8 cellular contexts compared by ENCODE assay signal in the genomic region with DNA sequence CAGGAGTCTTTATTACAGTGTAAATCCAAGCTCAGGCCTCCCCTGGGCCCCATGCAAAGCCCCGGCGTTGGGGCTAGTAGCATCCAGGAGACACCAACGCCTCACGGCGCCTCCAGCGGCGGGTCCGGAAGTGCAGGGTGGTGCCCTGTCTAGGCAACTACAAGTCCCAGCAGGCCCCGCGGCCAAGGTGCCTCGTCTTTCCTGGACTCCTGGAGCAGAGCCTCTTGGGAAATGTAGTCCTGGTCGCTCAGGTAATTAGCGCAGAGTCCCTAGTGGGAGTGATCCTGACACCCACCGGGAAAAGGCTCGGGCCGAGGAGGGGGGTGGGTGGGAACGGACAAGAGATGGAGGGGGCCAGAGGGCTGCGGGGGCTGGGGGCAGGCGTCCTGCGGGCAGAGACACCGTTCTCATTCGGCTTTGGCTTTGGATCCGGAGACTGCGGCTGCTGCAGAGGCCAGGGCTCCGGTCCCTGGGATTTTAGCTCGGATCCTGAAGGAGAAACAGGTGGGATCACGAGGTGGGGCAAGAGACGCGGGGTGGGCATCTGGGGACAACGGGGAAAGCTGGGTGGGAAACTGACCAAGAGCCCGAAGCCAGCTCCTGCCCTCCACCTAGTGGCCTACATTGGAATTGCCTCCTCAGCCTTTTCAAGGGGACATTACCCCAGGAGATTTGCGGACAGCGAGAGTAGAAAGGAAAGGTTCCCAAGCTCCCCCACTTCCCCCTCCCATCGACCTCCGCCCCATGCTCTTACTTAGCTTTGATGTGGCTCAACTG. TPM values are rescaled to one million over a fixed set of nuclear protein-coding genes. Genes with fewer than 3 reads are reported as not detected.
DNase-seq lines count a peak whose midpoint lies in the region; ATAC-seq and TF ChIP-seq lines count a peak whose summit lies in the region.

No MANE protein-coding gene starts in this region.

- no peaks in the 10 kb centered on the region for H3K36me3 Mint-ChIP-seq in Caco-2 (ENCODE audit: insufficient read depth, unreplicated experiment)

- no peaks in the 10 kb centered on the region for H3K9me3 Mint-ChIP-seq in Caco-2 (ENCODE audit: unreplicated experiment)

- H3K27ac ChIP-seq in mesodermal cell (ENCODE audit: low read depth, low read length, severe bottlenecking), result peak overlapping the region; percentile 85

- H3K9me3 ChIP-seq in Caco-2 (no peaks in the 10 kb centered on the region), endocrine pancreas (ENCODE audit: control insufficient read depth, low read length) (no peaks in the 10 kb centered on the region), mesodermal cell (ENCODE audit: control insufficient read depth, low read length) (no peaks in the 10 kb centered on the region)

- H3K4me1 Mint-ChIP-seq in Caco-2 (ENCODE audit: low read depth, unreplicated experiment), result peaks cover 6% of the 10 kb centered on the region

- H3K4me1 ChIP-seq in Caco-2 (no peaks in the 10 kb centered on the region), endocrine pancreas (ENCODE audit: control insufficient read depth, insufficient read depth, low read length) (no peaks in the 10 kb centered on the region), mesodermal cell (ENCODE audit: control insufficient read depth, insufficient read depth, low read length, poor library complexity, severe bottlenecking) (no peaks in the 10 kb centered on the region)

- H3K36me3 ChIP-seq in Caco-2 (ENCODE audit: control insufficient read depth, insufficient read depth, low read length) (no peaks in the 10 kb centered on the region), endocrine pancreas (ENCODE audit: control insufficient read depth, insufficient read depth, low read length) (no peaks in the 10 kb centered on the region), mesodermal cell (ENCODE audit: control insufficient read depth, insufficient read depth, low read length) (peaks cover 13% of the 10 kb centered on the region)

- H3K27ac Mint-ChIP-seq in Caco-2 (ENCODE audit: unreplicated experiment), result peak overlapping the region; percentile 74

- peak; percentile 91 for ATAC-seq in GM21360 (IDR thresholded peaks at IDR 0.05; ENCODE audit: unreplicated experiment)

- CTCF ChIA-PET in Caco-2 (lab: Charles Lee), result interaction anchor here (0.5 to 2.5 kb wide), 30 partner anchors 8 to 489 kb away, joined by 3 to 68 read pairs (median 5); partner anchors contain the start of genes ERCC1, FOSB, PPM1N and PPP1R13L

- intact Hi-C loops in Caco-2 (cut with micrococcal nuclease; ENCODE audit: unreplicated experiment), result loop anchor here (1.0 to 2.0 kb wide), 3 partner anchors 12 to 81 kb away; partner anchors contain the start of genes ERCC1 and RTN2

- H3K4me3 ChIP-seq in Caco-2 (ENCODE audit: low read depth, low read length) (peak overlapping the region; percentile 66), endocrine pancreas (ENCODE audit: control insufficient read depth, insufficient read depth, low read length) (no peak overlapping the region), mesodermal cell (ENCODE audit: extremely low read depth, insufficient read depth, low read length, poor library complexity, severe bottlenecking) (peak overlapping the region; percentile 52)

- BruUV-seq in Caco-2 (replicated peaks; lab: Mats Ljungman, UMichigan), result no TSS peak

- H3K4me3 Mint-ChIP-seq in Caco-2 (ENCODE audit: unreplicated experiment), result peak overlapping the region; percentile 88

- TF ChIP-seq CTCF in Caco-2 (IDR thresholded peaks at IDR 0.05; ENCODE audit: insufficient read depth in 1 of 2, low read depth in 1 of 2, low read length in 1 of 2, severe bottlenecking in 1 of 2, unreplicated experiment in 1 of 2), result peak; percentile 91 to 92

- H3K9ac ChIP-seq in endocrine pancreas (ENCODE audit: control insufficient read depth, insufficient read depth, low read length), result peak overlapping the region; percentile 42

- 1 to 3% methylated on average over 24 to 26 of the region's 35 CpGs for WGBS in mesodermal cell (ENCODE audit: insufficient coverage in 2 of 2), 2 experiments

- peak; percentile 98 for DNase-seq in Caco-2
- peak; percentile 92 for DNase-seq in HT1080 (ENCODE audit: low read depth)
- DNase-seq in NK-92 treated with Interleukin-12 subunit alpha and Interleukin-12 subunit beta, amount 100 ng/mL, for 24 hours (lab: John Stamatoyannopoulos, UW), result peak; percentile 94
- DNase-seq in activated CD8-positive, alpha-beta memory T cell treated with anti-CD3 and anti-CD28 coated beads for 48 hours (ENCODE audit: low read depth in 2 of 3, low spot score in 2 of 3), result peak; percentile 91 to 98 (median 92)
- DNase-seq in stimulated activated CD8-positive, alpha-beta memory T cell treated with anti-CD3 and anti-CD28 coated beads, Interleukin-15, amount 100 ng/mL, for 24 hours (ENCODE audit: low read depth), result peak; percentile 94

- H3K27me3 ChIP-seq in Caco-2 (replicated peaks; ENCODE audit: control insufficient read depth, insufficient read depth, low read length) (no peaks in the 10 kb centered on the region), endocrine pancreas (ENCODE audit: control insufficient read depth, insufficient read depth, low read length) (no peaks in the 10 kb centered on the region)

- no peaks in the 10 kb centered on the region for H3K27me3 Mint-ChIP-seq in Caco-2 (ENCODE audit: insufficient read depth, unreplicated experiment)

- POLR2A ChIA-PET in Caco-2 (lab: Charles Lee), result interaction anchor here (0.6 to 1.8 kb wide), 6 partner anchors 16 to 153 kb away, joined by 3 to 6 read pairs (median 3); partner anchors contain the start of genes EML2 and FOSB

RNA-seq across cellular contexts. Expression of gene RTN2, which starts 11.4 kb away (rescaled TPM):
- total RNA-seq in Caco-2 (2022), result 13.8 and 18.1 TPM in 2 replicates
- 12.9 and 13.7 TPM in 2 replicates for total RNA-seq in HT1080 (2014; rRNA removed; shearing (Covaris generic))
- polyA plus RNA-seq in HT1080 (2015; cell fraction: cytosol; rRNA removed), result 5.7 and 10.1 TPM in 2 replicates
- 5.8 TPM in 2 replicates for polyA plus RNA-seq in HT1080 (2015; cell fraction: nucleus; rRNA removed)
- 59.0 TPM for polyA plus RNA-seq in mesodermal cell (2013, experiment 1 of 2)
- polyA plus RNA-seq in mesodermal cell (2013, experiment 2 of 2), result 55.5 TPM

RNA-seq across cellular contexts. Expression of gene PPM1N, which starts 12.8 kb away (rescaled TPM):
- 1.2 and 2.8 TPM in 2 replicates for total RNA-seq in Caco-2 (2022)
- total RNA-seq in HT1080 (2014; rRNA removed; shearing (Covaris generic)), result 0.34 and 2.9 TPM in 2 replicates
- 0.75 and 1.3 TPM in 2 replicates for polyA plus RNA-seq in HT1080 (2015; cell fraction: cytosol; rRNA removed)
- polyA plus RNA-seq in HT1080 (2015; cell fraction: nucleus; rRNA removed), result 0.90 and 3.2 TPM in 2 replicates
- polyA plus RNA-seq in mesodermal cell (2013, experiment 1 of 2), result 1.8 TPM
- 2.5 TPM for polyA plus RNA-seq in mesodermal cell (2013, experiment 2 of 2)

RNA-seq across cellular contexts. Expression of gene FOSB, which starts 17.7 kb away (rescaled TPM):
- total RNA-seq in Caco-2 (2022), result 6.4 TPM in 2 replicates
- 0.30 and 0.53 TPM in 2 replicates for total RNA-seq in HT1080 (2014; rRNA removed; shearing (Covaris generic))
- polyA plus RNA-seq in HT1080 (2015; cell fraction: cytosol; rRNA removed), result 0.26 TPM in 2 replicates
- polyA plus RNA-seq in HT1080 (2015; cell fraction: nucleus; rRNA removed), result 0.83 and 5.8 TPM in 2 replicates
- 2.4 TPM for polyA plus RNA-seq in mesodermal cell (2013, experiment 1 of 2)
- polyA plus RNA-seq in mesodermal cell (2013, experiment 2 of 2), result 3.2 TPM

RNA-seq across cellular contexts. Expression of gene VASP, which starts 21.8 kb away (rescaled TPM):
- 72.4 and 83.1 TPM in 2 replicates for total RNA-seq in Caco-2 (2022)
- 248 and 269 TPM in 2 replicates for total RNA-seq in HT1080 (2014; rRNA removed; shearing (Covaris generic))
- polyA plus RNA-seq in HT1080 (2015; cell fraction: cytosol; rRNA removed), result 111 and 186 TPM in 2 replicates
- polyA plus RNA-seq in HT1080 (2015; cell fraction: nucleus; rRNA removed), result 87.4 and 204 TPM in 2 replicates
- 126 TPM for polyA plus RNA-seq in mesodermal cell (2013, experiment 1 of 2)
- 106 TPM for polyA plus RNA-seq in mesodermal cell (2013, experiment 2 of 2)
